ENCODE assay signal across 8 cellular contexts in the genomic region with DNA sequence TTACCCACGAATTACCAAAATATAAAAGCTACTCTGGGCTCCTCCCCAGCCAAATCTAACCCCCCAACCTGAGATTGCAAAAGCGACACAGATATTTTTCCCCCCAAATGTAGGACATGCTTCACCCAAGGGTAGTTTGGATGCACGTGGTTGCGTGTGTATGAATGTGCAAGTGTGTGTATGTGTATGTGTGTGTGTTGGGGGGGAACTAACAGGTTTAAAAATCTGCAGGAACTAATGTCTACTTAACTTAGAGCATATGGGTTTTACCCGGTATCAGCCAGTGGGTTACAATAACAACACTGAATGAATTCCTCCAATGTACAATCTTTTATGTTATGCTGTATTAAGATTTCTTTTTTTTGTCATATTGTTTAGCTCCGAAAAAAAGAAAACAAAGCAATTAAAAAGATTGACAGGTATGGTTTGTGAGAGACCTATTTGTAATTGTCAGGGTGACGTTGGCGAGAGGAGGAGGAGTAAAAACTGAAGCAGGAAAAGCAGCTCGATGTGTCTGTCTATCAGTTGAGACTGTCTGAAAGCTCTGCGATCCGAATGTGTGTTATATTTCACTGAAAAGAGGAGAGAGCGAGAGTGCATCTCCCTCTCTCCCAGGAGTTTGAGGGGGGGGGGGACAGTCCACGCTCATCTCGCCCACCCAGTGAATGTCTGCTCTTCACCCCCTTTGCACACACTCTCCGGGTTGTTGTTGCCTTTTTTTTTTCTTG. TPM values are rescaled to one million over a fixed set of nuclear protein-coding genes. Genes with fewer than 3 reads are reported as not detected.
DNase-seq lines count a peak whose midpoint lies in the region; FAIRE-seq and TF ChIP-seq lines count a peak whose summit lies in the region.

A gene with protein sequence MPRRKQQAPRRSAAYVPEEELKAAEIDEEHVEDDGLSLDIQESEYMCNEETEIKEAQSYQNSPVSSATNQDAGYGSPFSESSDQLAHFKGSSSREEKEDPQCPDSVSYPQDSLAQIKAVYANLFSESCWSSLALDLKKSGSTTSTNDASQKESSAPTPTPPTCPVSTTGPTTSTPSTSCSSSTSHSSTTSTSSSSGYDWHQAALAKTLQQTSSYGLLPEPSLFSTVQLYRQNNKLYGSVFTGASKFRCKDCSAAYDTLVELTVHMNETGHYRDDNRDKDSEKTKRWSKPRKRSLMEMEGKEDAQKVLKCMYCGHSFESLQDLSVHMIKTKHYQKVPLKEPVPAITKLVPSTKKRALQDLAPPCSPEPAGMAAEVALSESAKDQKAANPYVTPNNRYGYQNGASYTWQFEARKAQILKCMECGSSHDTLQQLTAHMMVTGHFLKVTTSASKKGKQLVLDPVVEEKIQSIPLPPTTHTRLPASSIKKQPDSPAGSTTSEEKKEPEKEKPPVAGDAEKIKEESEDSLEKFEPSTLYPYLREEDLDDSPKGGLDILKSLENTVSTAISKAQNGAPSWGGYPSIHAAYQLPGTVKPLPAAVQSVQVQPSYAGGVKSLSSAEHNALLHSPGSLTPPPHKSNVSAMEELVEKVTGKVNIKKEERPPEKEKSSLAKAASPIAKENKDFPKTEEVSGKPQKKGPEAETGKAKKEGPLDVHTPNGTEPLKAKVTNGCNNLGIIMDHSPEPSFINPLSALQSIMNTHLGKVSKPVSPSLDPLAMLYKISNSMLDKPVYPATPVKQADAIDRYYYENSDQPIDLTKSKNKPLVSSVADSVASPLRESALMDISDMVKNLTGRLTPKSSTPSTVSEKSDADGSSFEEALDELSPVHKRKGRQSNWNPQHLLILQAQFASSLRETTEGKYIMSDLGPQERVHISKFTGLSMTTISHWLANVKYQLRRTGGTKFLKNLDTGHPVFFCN (N-terminal part only) (plus strand): TSS at position 524 of the 728 bp plus-strand sequence. CDS start 1,080 bp downstream, outside the sequence.

- CTCF ChIA-PET in RWPE1 (lab: Yijun Ruan, JAX): interaction anchor here (0.6 to 0.7 kb wide), 2 partner anchors 324 to 947 kb away, joined by 4 read pairs; no protein-coding TSS in a partner anchor

- H3K27me3 Mint-ChIP-seq in activated naive CD4-positive, alpha-beta T cell treated with anti-CD3 and anti-CD28 coated beads, Interleukin-2, amount 50 U/mL, for 24 hours: no peaks in the 10 kb centered on the region
- peaks cover 59% of the 10 kb centered on the region for H3K27me3 Mint-ChIP-seq in neural crest cell (ENCODE audit: low read depth)

- POLR2A ChIA-PET in RWPE1 (lab: Yijun Ruan, JAX; ENCODE audit: low non-redundant PET): interaction anchor here (0.6 kb wide), 1 partner anchor 385 kb away, joined by 6 read pairs; no protein-coding TSS in a partner anchor

- DNase-seq in GM04503 (ENCODE audit: low read depth) (peak; percentile 76), HAP-1 (ENCODE audit: low spot score in 2 of 2) (peak; percentile 75 to 90), M059J (ENCODE audit: low read depth) (peak; percentile 90), RWPE1 (ENCODE audit: low spot score) (peak; percentile 81), frontal cortex (ENCODE audit: low spot score in 2 of 2) (peak; percentile 73 to 83), neural crest cell (ENCODE audit: low read depth, low spot score) (no peak), vagina (ENCODE audit: extremely low spot score in 2 of 2) (peak in 1 of 2 donors; percentile 90)

- peak in 1 of 2 donors; percentile 89 for TF ChIP-seq POLR2A in vagina (IDR thresholded peaks at IDR 0.05)

- no peaks in the 10 kb centered on the region; the same call in 1 of the 2 replicates for H3K9me3 ChIP-seq in HAP-1
- H3K9me3 ChIP-seq in vagina: no peaks in the 10 kb centered on the region

- H3K4me3 ChIP-seq in HAP-1 (peak within 1 kb of the TSS; percentile 57), vagina (peak within 1 kb of the TSS; percentile 74 to 91)

- in situ Hi-C loops in HAP-1 (cut with MboI; ENCODE audit: low sequenced_read_pairs): no loop called here

- H3K27me3 ChIP-seq in HAP-1 (ENCODE audit: low read depth): no peaks in the 10 kb centered on the region
- H3K27me3 ChIP-seq in vagina: no peaks in the 10 kb centered on the region

- no peaks in the 10 kb centered on the region for H3K9me3 Mint-ChIP-seq in activated naive CD4-positive, alpha-beta T cell treated with anti-CD3 and anti-CD28 coated beads, Interleukin-2, amount 50 U/mL, for 24 hours
- H3K9me3 Mint-ChIP-seq in neural crest cell: no peaks in the 10 kb centered on the region

- TF ChIP-seq CTCF in RWPE1 (conservative IDR thresholded peaks at IDR 0.05; ENCODE audit: low read depth) (no peak), neural crest cell (conservative IDR thresholded peaks at IDR 0.05) (no peak), vagina (IDR thresholded peaks at IDR 0.05) (no peak)

- FAIRE-seq in frontal cortex (lab: Jason Lieb, UNC): no peak

- H3K4me3 Mint-ChIP-seq in activated naive CD4-positive, alpha-beta T cell treated with anti-CD3 and anti-CD28 coated beads, Interleukin-2, amount 50 U/mL, for 24 hours: peak within 1 kb of the TSS; percentile 99
- peak within 1 kb of the TSS; percentile 99 for H3K4me3 Mint-ChIP-seq in neural crest cell

- intact Hi-C loops in vagina (cut with DNase I): loop anchor here (5.0 kb wide), 1 partner anchor 42 kb away; no protein-coding TSS in a partner anchor

- H3K4me1 ChIP-seq in HAP-1 (peaks cover 36% of the 10 kb centered on the region), vagina (peaks cover 55% of the 10 kb centered on the region)

- peaks cover 72% of the 10 kb centered on the region for H3K4me1 Mint-ChIP-seq in activated naive CD4-positive, alpha-beta T cell treated with anti-CD3 and anti-CD28 coated beads, Interleukin-2, amount 50 U/mL, for 24 hours
- H3K4me1 Mint-ChIP-seq in neural crest cell: peaks cover 62% of the 10 kb centered on the region

- no peaks in the 10 kb centered on the region for H3K36me3 ChIP-seq in HAP-1 (replicated peaks)
- H3K36me3 ChIP-seq in vagina: no peaks in the 10 kb centered on the region

- peaks cover 2% of the 10 kb centered on the region for H3K36me3 Mint-ChIP-seq in activated naive CD4-positive, alpha-beta T cell treated with anti-CD3 and anti-CD28 coated beads, Interleukin-2, amount 50 U/mL, for 24 hours
- no peaks in the 10 kb centered on the region for H3K36me3 Mint-ChIP-seq in neural crest cell (ENCODE audit: low read depth)

- H3K27ac ChIP-seq in RWPE1 (peak within 1 kb of the TSS; percentile 100), vagina (peak within 1 kb of the TSS; percentile 96)

- H3K27ac Mint-ChIP-seq in activated naive CD4-positive, alpha-beta T cell treated with anti-CD3 and anti-CD28 coated beads, Interleukin-2, amount 50 U/mL, for 24 hours: peak within 1 kb of the TSS; percentile 98
- H3K27ac Mint-ChIP-seq in neural crest cell (ENCODE audit: unreplicated experiment): peak within 1 kb of the TSS; percentile 85

RNA-seq across cellular contexts. Expression of the gene that starts here (rescaled TPM):
- total RNA-seq in M059J (2014; rRNA removed; shearing (Covaris generic)): 5.5 and 5.9 TPM in 2 replicates
- total RNA-seq in frontal cortex (7.3 TPM), neural crest cell (6.7 and 6.9 TPM in 2 replicates), vagina (23.3 TPM)
